22 cellular contexts compared by ENCODE assay signal in the genomic region with DNA sequence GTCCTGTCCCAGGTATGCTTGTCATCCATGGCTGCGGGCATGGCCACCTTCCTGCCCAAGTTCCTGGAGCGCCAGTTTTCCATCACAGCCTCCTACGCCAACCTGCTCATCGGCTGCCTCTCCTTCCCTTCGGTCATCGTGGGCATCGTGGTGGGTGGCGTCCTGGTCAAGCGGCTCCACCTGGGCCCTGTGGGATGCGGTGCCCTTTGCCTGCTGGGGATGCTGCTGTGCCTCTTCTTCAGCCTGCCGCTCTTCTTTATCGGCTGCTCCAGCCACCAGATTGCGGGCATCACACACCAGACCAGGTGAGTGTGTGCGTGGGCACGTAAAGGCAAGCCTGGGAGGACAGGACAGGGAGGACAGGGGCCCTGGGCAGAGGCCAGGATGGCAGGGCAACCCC. TPM values are rescaled to one million over a fixed set of nuclear protein-coding genes. Genes with fewer than 3 reads are reported as not detected.
DNase-seq lines count a peak whose midpoint lies in the region; ATAC-seq and TF ChIP-seq lines count a peak whose summit lies in the region.
"Had no signal": no experiment of that assay in that cellular context is flagged by ENCODE, and none has a peak within 500 bp of the region (broad histone marks: within the 10 kb centered on the region; RNA-seq: fewer than 3 reads in every experiment).

No MANE protein-coding gene starts in this region.

- 96 to 97% methylated on average over 15 of the region's 15 CpGs for WGBS in heart right ventricle, 2 donors
- 96 to 97% methylated on average over 15 of the region's 15 CpGs for WGBS in sigmoid colon, 2 donors

- no peaks in the 10 kb centered on the region for H3K4me1 Mint-ChIP-seq in activated CD4-positive, alpha-beta memory T cell treated with anti-CD3 and anti-CD28 coated beads for 36 hours (ENCODE audit: low read depth)
- H3K4me1 Mint-ChIP-seq: CD4-positive, alpha-beta memory T cell; IgD-negative memory B cell had no signal

- intact Hi-C loops in heart right ventricle (cut with DNase I) = no loop called here
- intact Hi-C loops in left ventricle myocardium superior (cut with micrococcal nuclease) = loop anchor here (5.0 kb wide), 1 partner anchor 41 kb away; a partner anchor contains a TSS
- intact Hi-C loops in Panc1 (cut with micrococcal nuclease; ENCODE audit: unreplicated experiment) = no loop called here
- intact Hi-C loops in lower lobe of right lung (cut with DNase I) = no loop called here
- intact Hi-C loops in sigmoid colon (cut with DNase I) = no loop called here
- intact Hi-C loops in activated CD4-positive, alpha-beta memory T cell treated with anti-CD3 and anti-CD28 coated beads for 36 hours (cut with micrococcal nuclease) = no loop called here

- H3K4me3 ChIP-seq in heart right ventricle = no peak overlapping the region
- no peak overlapping the region for H3K4me3 ChIP-seq in Panc1 (ENCODE audit: low read depth in 2 of 2, low read length in 2 of 2)
- no peak overlapping the region for H3K4me3 ChIP-seq in lower lobe of right lung
- no peak overlapping the region for H3K4me3 ChIP-seq in sigmoid colon
- H3K4me3 ChIP-seq: BLaER1, HAP-1 had no signal

- no peaks in the 10 kb centered on the region for H3K9me3 ChIP-seq in heart right ventricle
- no peaks in the 10 kb centered on the region for H3K9me3 ChIP-seq in Panc1 (ENCODE audit: control insufficient read depth, insufficient read depth, low read depth, low read length)
- no peaks in the 10 kb centered on the region for H3K9me3 ChIP-seq in lower lobe of right lung
- no peaks in the 10 kb centered on the region for H3K9me3 ChIP-seq in sigmoid colon
- H3K9me3 ChIP-seq: BLaER1, HAP-1 had no signal

- no peak for TF ChIP-seq CTCF in heart right ventricle (IDR thresholded peaks at IDR 0.05)
- TF ChIP-seq CTCF in Panc1 (IDR thresholded peaks at IDR 0.05) = no peak
- TF ChIP-seq CTCF in lower lobe of right lung (IDR thresholded peaks at IDR 0.05) = no peak
- no peak for TF ChIP-seq CTCF in sigmoid colon (IDR thresholded peaks at IDR 0.05)

- H3K36me3 ChIP-seq in heart right ventricle (peaks cover 0 to 78% (median 0%) of the 10 kb centered on the region in 9 donors), Panc1 (ENCODE audit: control insufficient read depth, insufficient read depth, low read length) (no peaks in the 10 kb centered on the region), lower lobe of right lung (peaks cover 13% of the 10 kb centered on the region), sigmoid colon (no peaks in the 10 kb centered on the region)
- H3K36me3 ChIP-seq: BLaER1, HAP-1 had no signal

- no peak for TF ChIP-seq EP300 in sigmoid colon (IDR thresholded peaks at IDR 0.05)

- no peaks in the 10 kb centered on the region for H3K27me3 ChIP-seq in heart right ventricle
- peaks cover 6% of the 10 kb centered on the region for H3K27me3 ChIP-seq in Panc1 (ENCODE audit: control insufficient read depth, insufficient read depth, low read length)
- H3K27me3 ChIP-seq in lower lobe of right lung (ENCODE audit: low read depth) = no peaks in the 10 kb centered on the region
- H3K27me3 ChIP-seq in sigmoid colon = no peaks in the 10 kb centered on the region
- H3K27me3 ChIP-seq: BLaER1 had no signal

- POLR2A ChIA-PET in Panc1 (lab: Charles Lee) = no interaction called here
- POLR2A ChIA-PET in activated CD4-positive, alpha-beta memory T cell treated with anti-CD3 and anti-CD28 coated beads for 36 hours (lab: Charles Lee) = no interaction called here

- DNase-seq in heart right ventricle = no peak
- DNase-seq in left ventricle myocardium superior = no peak
- DNase-seq in Panc1 (ENCODE audit: low read depth, low spot score) = no peak
- DNase-seq in lower lobe of right lung = no peak
- DNase-seq in sigmoid colon = peak; percentile 61
- DNase-seq in activated CD4-positive, alpha-beta memory T cell treated with anti-CD3 and anti-CD28 coated beads for 36 hours = no peak
- DNase-seq: 8988T; CD4-positive, alpha-beta memory T cell; DMS153; DMS79; GDM1 had no signal

- H3K4me1 ChIP-seq in heart right ventricle (peaks cover 5 to 80% (median 55%) of the 10 kb centered on the region in 9 donors), Panc1 (ENCODE audit: control insufficient read depth, insufficient read depth, low read length) (no peaks in the 10 kb centered on the region), lower lobe of right lung (peaks cover 60% of the 10 kb centered on the region), sigmoid colon (peaks cover 0 to 31% (median 19%) of the 10 kb centered on the region in 4 donors)
- H3K4me1 ChIP-seq: HAP-1 had no signal

- in situ Hi-C loops in Panc1 (cut with HindIII; ENCODE audit: low pct_unique_long_range_greater_than_20kb, low sequenced_read_pairs) = no loop called here

- H3K27me3 Mint-ChIP-seq in activated CD4-positive, alpha-beta memory T cell treated with anti-CD3 and anti-CD28 coated beads for 36 hours = no peaks in the 10 kb centered on the region

- H3K27ac ChIP-seq in heart right ventricle (peak overlapping the region in 6 of 10 donors; percentile 25 to 60 (median 44)), Panc1 (ENCODE audit: low read length) (no peak overlapping the region), lower lobe of right lung (peak overlapping the region; percentile 36), sigmoid colon (no peak overlapping the region)
- H3K27ac ChIP-seq: BLaER1, HL-60 had no signal

- no peak for TF ChIP-seq POLR2A in sigmoid colon (IDR thresholded peaks at IDR 0.05)

- CTCF ChIA-PET in Panc1 (lab: Charles Lee) = no interaction called here
- CTCF ChIA-PET in activated CD4-positive, alpha-beta memory T cell treated with anti-CD3 and anti-CD28 coated beads for 36 hours (lab: Charles Lee) = interaction anchor here (1.1 to 3.7 kb wide), 2 partner anchors 52 to 55 kb away, joined by 3 to 26 read pairs; no protein-coding TSS in a partner anchor

- no peaks in the 10 kb centered on the region for H3K9me3 Mint-ChIP-seq in activated CD4-positive, alpha-beta memory T cell treated with anti-CD3 and anti-CD28 coated beads for 36 hours
- H3K9me3 Mint-ChIP-seq: IgD-negative memory B cell had no signal

- no peaks in the 10 kb centered on the region for H3K36me3 Mint-ChIP-seq in activated CD4-positive, alpha-beta memory T cell treated with anti-CD3 and anti-CD28 coated beads for 36 hours
- H3K36me3 Mint-ChIP-seq: CD14-positive monocyte; CD4-positive, alpha-beta memory T cell; IgD-negative memory B cell had no signal

- no peak overlapping the region for H3K27ac Mint-ChIP-seq in activated CD4-positive, alpha-beta memory T cell treated with anti-CD3 and anti-CD28 coated beads for 36 hours
- H3K27ac Mint-ChIP-seq: CD4-positive, alpha-beta memory T cell had no signal

- BruUV-seq in Panc1 (replicated peaks; lab: Mats Ljungman, UMichigan) = no TSS peak

- H3K4me3 Mint-ChIP-seq in activated CD4-positive, alpha-beta memory T cell treated with anti-CD3 and anti-CD28 coated beads for 36 hours = no peak overlapping the region
- H3K4me3 Mint-ChIP-seq: CD4-positive, alpha-beta memory T cell; IgD-negative memory B cell had no signal

- ATAC-seq in heart right ventricle = no peak
- no peak for ATAC-seq in left ventricle myocardium superior
- ATAC-seq in Panc1 = 0 out of 2 replicates have a peak, but pooled peaks have one; percentile 5
- no peak for ATAC-seq in lower lobe of right lung
- ATAC-seq in HG02759 (IDR thresholded peaks at IDR 0.05; ENCODE audit: unreplicated experiment) = no peak
- no peak for ATAC-seq in HG03565 (IDR thresholded peaks at IDR 0.05; ENCODE audit: unreplicated experiment)

RNA-seq across cellular contexts. Expression of a gene that starts 42.4 kb away (rescaled TPM):
- total RNA-seq in heart right ventricle (10 to 100 TPM; 10.7 to 69.0 (median 18.0) TPM), left ventricle myocardium superior (30.1 TPM), Panc1 (2021; ENCODE audit: unreplicated experiment) (0.77 TPM), lower lobe of right lung (332 TPM), sigmoid colon (10 to 100 TPM; 19.4 to 31.7 (median 29.6) TPM)
- polyA plus RNA-seq in heart right ventricle (1 to 10 TPM; 5.2 to 7.2 TPM), sigmoid colon (10 to 100 TPM in 2 of 3 donors, 1 to 10 TPM in 1; 7.8 to 47.0 (median 22.4) TPM)
- polyA plus RNA-seq in Panc1 (2012; ENCODE audit: insufficient read length) = 0.18 TPM
- not detected for total RNA-seq in activated CD4-positive, alpha-beta memory T cell treated with anti-CD3 and anti-CD28 coated beads for 36 hours
- total RNA-seq: H4, HT1080 had no signal
- polyA plus RNA-seq: AG04450; CD4-positive, alpha-beta memory T cell; IgD-negative memory B cell had no signal

RNA-seq across cellular contexts. Expression of a gene that starts 47.3 kb away (rescaled TPM):
- total RNA-seq in heart right ventricle = under 1 TPM in 5 of 10 donors, not detected in 5; 0.09 to 0.37 (median 0.17) TPM
- polyA plus RNA-seq in heart right ventricle = under 1 TPM; 0.07 to 0.16 TPM
- not detected for total RNA-seq in left ventricle myocardium superior
- 0.54 TPM for total RNA-seq in Panc1 (2021; ENCODE audit: unreplicated experiment)
- polyA plus RNA-seq in Panc1 (2012; ENCODE audit: insufficient read length) = 0.80 TPM
- total RNA-seq in lower lobe of right lung = 0.47 TPM
- total RNA-seq in sigmoid colon = under 1 TPM in 3 of 4 donors, not detected in 1; 0.33 to 0.68 (median 0.36) TPM
- polyA plus RNA-seq in sigmoid colon = under 1 TPM in 1 of 3 donors, not detected in 2; 0.28 TPM
- under 1 TPM in 1 of 2 experiments, not detected in 1; 0.07 TPM for total RNA-seq in activated CD4-positive, alpha-beta memory T cell treated with anti-CD3 and anti-CD28 coated beads for 36 hours
- total RNA-seq: Daoy, H4 had no signal
- polyA plus RNA-seq: AG04450, CD14-positive monocyte, IgD-negative memory B cell had no signal

Comparison
In these comparisons a context has a peak if more than half of its experiments do, and no peak if none do; other contexts are left out.
1. H3K27ac ChIP-seq: peak in heart right ventricle (6 of 10) and lower lobe of right lung (single experiment); none in Panc1 (single experiment) and sigmoid colon (0 of 4).